Comparison of ENCODE assay signal across 13 cellular contexts in the genomic region with DNA sequence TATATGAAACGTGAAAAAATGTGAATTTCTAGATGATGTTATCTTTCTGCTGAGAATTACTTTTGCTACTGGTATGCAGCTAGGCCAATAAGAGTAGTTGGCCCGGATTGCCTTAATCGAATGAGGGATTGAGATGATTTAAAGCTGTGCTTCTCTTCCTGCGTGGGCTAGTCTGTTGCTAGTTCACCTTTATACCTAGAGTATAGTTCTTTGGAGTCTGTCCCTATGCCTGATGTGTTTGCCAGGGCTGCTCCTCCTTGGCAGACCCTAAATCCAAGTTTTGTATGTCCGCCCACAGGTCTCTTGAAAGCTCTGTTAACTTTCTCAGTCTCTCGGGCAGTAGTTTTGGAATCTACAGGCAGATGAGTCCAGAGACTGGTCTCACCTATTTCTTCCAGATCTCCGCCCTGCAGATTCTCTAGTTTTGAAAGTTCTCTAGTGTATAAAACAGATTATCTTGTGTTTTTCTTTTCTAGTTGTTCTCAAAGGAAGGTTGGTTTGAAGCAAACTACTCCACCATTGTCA.
A peak's percentile ranks its signal among the peaks of the same experiment; 100 is the strongest.
DNase-seq lines count a peak whose midpoint lies in the region; ATAC-seq, FAIRE-seq and TF ChIP-seq lines count a peak whose summit lies in the region.
"Had no signal": no experiment of that assay in that cellular context is flagged by ENCODE, and none has a peak within 500 bp of the region (broad histone marks: within the 10 kb centered on the region; RNA-seq: fewer than 3 reads in every experiment).

No MANE protein-coding gene starts in this region.

- CTCF ChIA-PET in H1 (lab: Charles Lee; ENCODE audit: partially characterized antibody) = no interaction called here

- H3K14ac ChIP-seq in H1 (ENCODE audit: insufficient read length) = no peak overlapping the region

- in situ Hi-C loops in KBM-7 (cut with MboI; ENCODE audit: low pct_unique_long_range_greater_than_20kb, low sequenced_read_pairs) = no loop called here

- peaks cover 34% of the 10 kb centered on the region for H3K36me3 Mint-ChIP-seq in activated naive CD8-positive, alpha-beta T cell treated with anti-CD3 and anti-CD28 coated beads, Interleukin-2, amount 50 U/mL, for 24 hours (ENCODE audit: low read depth)
- peaks cover 44% of the 10 kb centered on the region for H3K36me3 Mint-ChIP-seq in activated naive CD8-positive, alpha-beta T cell treated with anti-CD3 and anti-CD28 coated beads for 36 hours
- peaks cover 46 to 72% of the 10 kb centered on the region in 2 donors for H3K36me3 Mint-ChIP-seq in stimulated activated naive B cell treated with anti-CD40 and anti-IgM and Interleukin-4, amounts not matched to agents 10 μg/mL and 1 μg/mL and 100 μg/mL, for 72 hours

- no peak overlapping the region for H3K4me3 Mint-ChIP-seq in activated naive CD8-positive, alpha-beta T cell treated with anti-CD3 and anti-CD28 coated beads, Interleukin-2, amount 50 U/mL, for 24 hours
- no peak overlapping the region for H3K4me3 Mint-ChIP-seq in activated naive CD8-positive, alpha-beta T cell treated with anti-CD3 and anti-CD28 coated beads for 36 hours
- H3K4me3 Mint-ChIP-seq in stimulated activated naive B cell treated with anti-CD40 and anti-IgM and Interleukin-4, amounts not matched to agents 10 μg/mL and 1 μg/mL and 100 μg/mL, for 72 hours = peak overlapping the region in 1 of 2 donors; percentile 43
- H3K4me3 Mint-ChIP-seq: type B pancreatic cell had no signal

- no peak for TF ChIP-seq POLR2A in H1 (IDR thresholded peaks at IDR 0.05; ENCODE audit: control extremely low read depth in 1 of 2, low read depth in 2 of 2, low read length in 2 of 2)

- H4K20me1 ChIP-seq in H1 (replicated peaks in 1 of 2; ENCODE audit: control insufficient read depth in 1 of 2, insufficient read depth in 2 of 2, low read length in 2 of 2) = no peaks in the 10 kb centered on the region

- peaks cover 0 to 7% (median 3%) of the 10 kb centered on the region in 4 experiments; a peak in 5 of 7 replicates for H3K4me1 ChIP-seq in H1 (replicated peaks in 1 of 4; ENCODE audit: control insufficient read depth in 3 of 4, insufficient read depth in 4 of 4, low read length in 3 of 4)

- H4K8ac ChIP-seq in H1 (ENCODE audit: extremely low read depth, insufficient read depth, low read length) = no peak overlapping the region

- H3K27me3 Mint-ChIP-seq in activated naive CD8-positive, alpha-beta T cell treated with anti-CD3 and anti-CD28 coated beads, Interleukin-2, amount 50 U/mL, for 24 hours = no peaks in the 10 kb centered on the region
- no peaks in the 10 kb centered on the region for H3K27me3 Mint-ChIP-seq in activated naive CD8-positive, alpha-beta T cell treated with anti-CD3 and anti-CD28 coated beads for 36 hours
- no peaks in the 10 kb centered on the region for H3K27me3 Mint-ChIP-seq in stimulated activated naive B cell treated with anti-CD40 and anti-IgM and Interleukin-4, amounts not matched to agents 10 μg/mL and 1 μg/mL and 100 μg/mL, for 72 hours
- H3K27me3 Mint-ChIP-seq: type B pancreatic cell had no signal

- no peak overlapping the region for H2BK120ac ChIP-seq in H1 (replicated peaks; ENCODE audit: low read depth, low read length)

- no peak overlapping the region for H3K23ac ChIP-seq in H1 (ENCODE audit: insufficient read length)

- TF ChIP-seq CTCF in H1 (IDR thresholded peaks at IDR 0.05; ENCODE audit: control extremely low read depth in 1 of 3, insufficient read depth in 1 of 3, low read depth in 1 of 3, low read length in 3 of 3) = no peak

- no peak overlapping the region for H2BK5ac ChIP-seq in H1 (ENCODE audit: low read depth, low read length)

- no peak for ATAC-seq in activated naive CD8-positive, alpha-beta T cell treated with anti-CD3 and anti-CD28 coated beads, Interleukin-2, amount 50 U/mL, for 24 hours
- ATAC-seq in HG03095 (IDR thresholded peaks at IDR 0.05; ENCODE audit: unreplicated experiment) (peak; percentile 28), HG02852 (IDR thresholded peaks at IDR 0.05; ENCODE audit: unreplicated experiment) (no peak), esophagus mucosa (no peak)
- peak in 1 of 2 donors; percentile 17 for ATAC-seq in stimulated activated naive B cell treated with anti-CD40 and anti-IgM and Interleukin-4, amounts not matched to agents 10 μg/mL and 1 μg/mL and 100 μg/mL, for 72 hours (replicated peaks)

- FAIRE-seq in H1 (lab: Jason Lieb, UNC) = no peak

- no peaks in the 10 kb centered on the region; the same call in 1 of the 2 replicates for H3K23me2 ChIP-seq in H1 (ENCODE audit: low read depth, low read length)

- H3K36me3 ChIP-seq in H1 (ENCODE audit: control insufficient read depth in 2 of 4, insufficient read depth in 4 of 4, low read length in 3 of 4) = peaks cover 0 to 5% (median 0%) of the 10 kb centered on the region in 4 experiments; a peak in 1 of 8 replicates

- no peak overlapping the region for H2BK20ac ChIP-seq in H1 (ENCODE audit: low read length)

- H3K4ac ChIP-seq in H1 (replicated peaks; ENCODE audit: insufficient read length, low read depth, low read length) = no peak overlapping the region

- peaks cover 0 to 2% of the 10 kb centered on the region in 2 experiments; a peak in 1 of 4 replicates for H3K9me3 ChIP-seq in H1 (ENCODE audit: insufficient read depth in 2 of 2, low read depth in 1 of 2, low read length in 1 of 2)
- H3K9me3 ChIP-seq: HAP-1 had no signal

- POLR2A ChIA-PET in H1 (lab: Charles Lee; ENCODE audit: partially characterized antibody) = interaction anchor here (1.1 kb wide), 1 partner anchor 61 kb away, joined by 4 read pairs; no protein-coding TSS in a partner anchor

- no peak overlapping the region for H3K4me2 ChIP-seq in H1 (ENCODE audit: insufficient read depth in 1 of 2, low read depth in 2 of 2, low read length in 2 of 2)

- H2BK12ac ChIP-seq in H1 (ENCODE audit: low read depth, low read length) = 0 out of 2 replicates have a peak overlapping the region, but pooled peaks have one; percentile 28

- H3K27me3 ChIP-seq in H1 (replicated peaks in 1 of 4; ENCODE audit: control insufficient read depth in 3 of 4, extremely low read depth in 1 of 4, insufficient read depth in 3 of 4, low read length in 3 of 4) = no peaks in the 10 kb centered on the region

- peak overlapping the region; percentile 6 for H3K27ac Mint-ChIP-seq in activated naive CD8-positive, alpha-beta T cell treated with anti-CD3 and anti-CD28 coated beads, Interleukin-2, amount 50 U/mL, for 24 hours
- H3K27ac Mint-ChIP-seq in activated naive CD8-positive, alpha-beta T cell treated with anti-CD3 and anti-CD28 coated beads for 36 hours = no peak overlapping the region
- H3K27ac Mint-ChIP-seq in stimulated activated naive B cell treated with anti-CD40 and anti-IgM and Interleukin-4, amounts not matched to agents 10 μg/mL and 1 μg/mL and 100 μg/mL, for 72 hours = peak overlapping the region; percentile 89
- H3K27ac Mint-ChIP-seq: type B pancreatic cell had no signal

- H3K56ac ChIP-seq in H1 (replicated peaks; ENCODE audit: insufficient read length, low read depth, low read length) = no peak overlapping the region

- H2AFZ ChIP-seq in H1 (ENCODE audit: low read length) = no peak overlapping the region

- no peak overlapping the region for H3K9ac ChIP-seq in H1 (replicated peaks in 1 of 4; ENCODE audit: extremely low read depth in 1 of 4, low read depth in 3 of 4, low read length in 3 of 4)

- no peak for TF ChIP-seq RAD21 in H1 (IDR thresholded peaks at IDR 0.05 in 1 of 2, conservative IDR thresholded peaks at IDR 0.05 in 1 of 2; ENCODE audit: low read depth in 2 of 2, low read length in 2 of 2)

- H3K4me3 ChIP-seq in H1 (ENCODE audit: extremely low read depth in 1 of 4, insufficient read depth in 2 of 4, low read depth in 3 of 4, low read length in 4 of 4) = no peak overlapping the region
- H3K4me3 ChIP-seq: HAP-1 had no signal

- TF ChIP-seq EP300 in H1 (IDR thresholded peaks at IDR 0.05; ENCODE audit: borderline replicate concordance in 1 of 2, low read depth in 2 of 2, low read length in 2 of 2) = no peak

- 84% methylated on average over 7 of the region's 7 CpGs; no CpG with 5 or more reads in 1 of the 2 experiments for WGBS in H1 (ENCODE audit: extremely low coverage in 1 of 2, insufficient coverage in 1 of 2, insufficient read length in 1 of 2, insufficient replicate concordance in 2 of 2, low coverage in 1 of 2, low lambda C conversion rate in 2 of 2, missing lambda C conversion rate in 1 of 2), 2 experiments

- H3K18ac ChIP-seq in H1 (ENCODE audit: extremely low read depth, low read length) = no peak overlapping the region

- no peak overlapping the region for H3K27ac ChIP-seq in H1 (ENCODE audit: low read depth, low read length)
- H3K27ac ChIP-seq: 22Rv1 had no signal

- no peak overlapping the region for H2BK15ac ChIP-seq in H1 (ENCODE audit: low read length)

- no peak for DNase-seq in activated naive CD8-positive, alpha-beta T cell treated with anti-CD3 and anti-CD28 coated beads, Interleukin-2, amount 50 U/mL, for 24 hours
- no peak for DNase-seq in activated naive CD8-positive, alpha-beta T cell treated with anti-CD3 and anti-CD28 coated beads for 36 hours
- DNase-seq in H1 (ENCODE audit: low read depth in 1 of 2, low spot score in 2 of 2) = no peak
- no peak for DNase-seq in stimulated activated naive B cell treated with anti-CD40 and anti-IgM and Interleukin-4, amounts not matched to agents 10 μg/mL and 1 μg/mL and 100 μg/mL, for 72 hours
- DNase-seq in KBM-7 = no peak
- DNase-seq: activated CD8-positive, alpha-beta memory T cell treated with anti-CD3 and anti-CD28 coated beads, Interleukin-2, amount 50 U/mL, for 48 hours; NCI-H2029 had no signal

- no peaks in the 10 kb centered on the region for H3K79me1 ChIP-seq in H1 (ENCODE audit: low read depth, low read length)

- H3K9me3 Mint-ChIP-seq in activated naive CD8-positive, alpha-beta T cell treated with anti-CD3 and anti-CD28 coated beads, Interleukin-2, amount 50 U/mL, for 24 hours = peaks cover 4% of the 10 kb centered on the region
- H3K9me3 Mint-ChIP-seq in activated naive CD8-positive, alpha-beta T cell treated with anti-CD3 and anti-CD28 coated beads for 36 hours = peaks cover 7% of the 10 kb centered on the region
- peaks cover 8 to 12% of the 10 kb centered on the region in 2 donors for H3K9me3 Mint-ChIP-seq in stimulated activated naive B cell treated with anti-CD40 and anti-IgM and Interleukin-4, amounts not matched to agents 10 μg/mL and 1 μg/mL and 100 μg/mL, for 72 hours

- H3K79me2 ChIP-seq in H1 (ENCODE audit: control insufficient read depth in 1 of 2, insufficient read depth in 2 of 2, low read length in 2 of 2) = peaks cover 0 to 54% of the 10 kb centered on the region in 2 experiments; a peak in 2 of 4 replicates

- H2AK5ac ChIP-seq in H1 (ENCODE audit: low read depth, low read length) = 0 out of 2 replicates have a peak overlapping the region, but pooled peaks have one; percentile 41

- no peak overlapping the region for H4K91ac ChIP-seq in H1 (replicated peaks; ENCODE audit: insufficient read length, low read length)

- H4K5ac ChIP-seq in H1 (ENCODE audit: insufficient read length, low read depth, low read length) = no peak overlapping the region

- H3K4me1 Mint-ChIP-seq in activated naive CD8-positive, alpha-beta T cell treated with anti-CD3 and anti-CD28 coated beads, Interleukin-2, amount 50 U/mL, for 24 hours = peaks cover 48% of the 10 kb centered on the region
- H3K4me1 Mint-ChIP-seq in activated naive CD8-positive, alpha-beta T cell treated with anti-CD3 and anti-CD28 coated beads for 36 hours = peaks cover 35% of the 10 kb centered on the region
- peaks cover 47 to 86% of the 10 kb centered on the region in 2 donors for H3K4me1 Mint-ChIP-seq in stimulated activated naive B cell treated with anti-CD40 and anti-IgM and Interleukin-4, amounts not matched to agents 10 μg/mL and 1 μg/mL and 100 μg/mL, for 72 hours
